Comparison of ENCODE assay signal across 2 cellular contexts in the genomic region with DNA sequence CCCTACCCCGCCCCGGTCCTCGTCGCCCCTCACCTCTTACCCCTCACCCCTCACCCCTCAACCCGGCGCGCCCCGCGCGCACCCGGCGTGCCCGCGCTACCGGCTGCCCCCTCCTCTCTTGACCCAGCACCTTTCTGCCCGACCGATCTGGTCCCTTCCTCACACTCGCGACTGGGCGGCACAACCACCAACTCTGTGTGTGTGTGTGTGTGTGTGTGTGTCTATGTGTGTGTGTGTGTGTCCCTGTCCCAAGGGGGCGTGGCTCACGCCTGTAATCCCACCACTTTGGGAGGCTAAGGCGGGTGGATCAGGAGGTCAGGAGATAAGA. TPM values are rescaled to one million over a fixed set of nuclear protein-coding genes. Genes with fewer than 3 reads are reported as not detected.
"Had no signal": no experiment of that assay in that cellular context is flagged by ENCODE, and none has a peak within 500 bp of the region (broad histone marks: within the 10 kb centered on the region; RNA-seq: fewer than 3 reads in every experiment).

No MANE protein-coding gene starts in this region.

RNA-seq across cellular contexts. Expression of a gene that starts 0.3 kb away (rescaled TPM):
- total RNA-seq: SJSA1 had no signal
- polyA plus RNA-seq: smooth muscle cell had no signal

RNA-seq across cellular contexts. Expression of a gene that starts 20.4 kb away (rescaled TPM):
- polyA plus RNA-seq: smooth muscle cell had no signal
